ENCODE assay signal across 1 cellular context in genomic region chr10:87092861-87093460, GRCh38.
A peak's percentile ranks its signal among the peaks of the same experiment; 100 is the strongest.
TF ChIP-seq lines count a peak whose summit lies in the region.

No MANE protein-coding gene starts in this region.

TF ChIP-seq in HepG2, 621 proteins besides CTCF, POLR2A, EP300 and RAD21 (continued from another document and continues in another):
- TF ChIP-seq HOMEZ (CRISPR knock-in tag; IDR thresholded peaks at IDR 0.05; ENCODE audit: low read depth): peak; percentile 41; the same call in 1 of the 2 replicates
- TF ChIP-seq SRSF1 (optimal IDR thresholded peaks at IDR 0.05; ENCODE audit: low read depth, low read length): no peak
- peak; percentile 58 for TF ChIP-seq CEBPG (CRISPR knock-in tag; IDR thresholded peaks at IDR 0.05)
- no peak for TF ChIP-seq ZFP1 (CRISPR knock-in tag; IDR thresholded peaks at IDR 0.05)
- TF ChIP-seq ZNF597 (CRISPR knock-in tag; IDR thresholded peaks at IDR 0.05): no peak
- no peak for TF ChIP-seq MBNL3 (CRISPR knock-in tag; conservative IDR thresholded peaks at IDR 0.05)
- no peak for TF ChIP-seq SKIL (CRISPR knock-in tag; IDR thresholded peaks at IDR 0.05; ENCODE audit: borderline replicate concordance)
- TF ChIP-seq SPEN (CRISPR knock-in tag; IDR thresholded peaks at IDR 0.05; ENCODE audit: low read depth): peak; percentile 34; the same call in 1 of the 2 replicates
- TF ChIP-seq AKNA (CRISPR knock-in tag; IDR thresholded peaks at IDR 0.05; ENCODE audit: borderline replicate concordance): no peak
- no peak for TF ChIP-seq ZNF496 (CRISPR knock-in tag; IDR thresholded peaks at IDR 0.05; ENCODE audit: insufficient replicate concordance)
- TF ChIP-seq ZNF431 (CRISPR knock-in tag; IDR thresholded peaks at IDR 0.05; ENCODE audit: borderline replicate concordance, low read depth): no peak
- TF ChIP-seq U2AF1 (optimal IDR thresholded peaks at IDR 0.05; ENCODE audit: low read depth, low read length): no peak
- TF ChIP-seq THRA (CRISPR knock-in tag; IDR thresholded peaks at IDR 0.05; ENCODE audit: borderline replicate concordance): peak; percentile 9; the same call in 1 of the 2 replicates
- TF ChIP-seq DNMT1 (CRISPR knock-in tag; IDR thresholded peaks at IDR 0.05): no peak
- TF ChIP-seq ZNF878 (CRISPR knock-in tag; IDR thresholded peaks at IDR 0.05): 0 out of 2 replicates have a peak, but pooled peaks have one; percentile 64
- TF ChIP-seq RBM22 (optimal IDR thresholded peaks at IDR 0.05; ENCODE audit: low read length): peak; percentile 67
- no peak for TF ChIP-seq ZNF468 (CRISPR knock-in tag; IDR thresholded peaks at IDR 0.05)
- no peak for TF ChIP-seq BCL3 (CRISPR knock-in tag; IDR thresholded peaks at IDR 0.05)
- TF ChIP-seq PAF1 (CRISPR knock-in tag; IDR thresholded peaks at IDR 0.05): no peak
- no peak for TF ChIP-seq ZNF280D (CRISPR knock-in tag; IDR thresholded peaks at IDR 0.05)
- no peak for TF ChIP-seq TOPORS (CRISPR knock-in tag; IDR thresholded peaks at IDR 0.05)
- no peak for TF ChIP-seq ZNF672 (CRISPR knock-in tag; IDR thresholded peaks at IDR 0.05)
- no peak for TF ChIP-seq ZNF543 (CRISPR knock-in tag; IDR thresholded peaks at IDR 0.05)
- TF ChIP-seq IKZF5 (CRISPR knock-in tag; IDR thresholded peaks at IDR 0.05): peak; percentile 26; the same call in 1 of the 2 replicates
- peak; percentile 90 for TF ChIP-seq DRAP1 (CRISPR knock-in tag; IDR thresholded peaks at IDR 0.05)
- TF ChIP-seq ZNF710 (CRISPR knock-in tag; IDR thresholded peaks at IDR 0.05; ENCODE audit: borderline replicate concordance): no peak
- no peak for TF ChIP-seq ZNF549 (CRISPR knock-in tag; IDR thresholded peaks at IDR 0.05)
- TF ChIP-seq GLMP (CRISPR knock-in tag; IDR thresholded peaks at IDR 0.05; ENCODE audit: borderline replicate concordance): no peak
- no peak for TF ChIP-seq ZBTB4 (CRISPR knock-in tag; IDR thresholded peaks at IDR 0.05; ENCODE audit: borderline replicate concordance)
